Comparison of ENCODE assay signal across 32 cellular contexts in the genomic region with DNA sequence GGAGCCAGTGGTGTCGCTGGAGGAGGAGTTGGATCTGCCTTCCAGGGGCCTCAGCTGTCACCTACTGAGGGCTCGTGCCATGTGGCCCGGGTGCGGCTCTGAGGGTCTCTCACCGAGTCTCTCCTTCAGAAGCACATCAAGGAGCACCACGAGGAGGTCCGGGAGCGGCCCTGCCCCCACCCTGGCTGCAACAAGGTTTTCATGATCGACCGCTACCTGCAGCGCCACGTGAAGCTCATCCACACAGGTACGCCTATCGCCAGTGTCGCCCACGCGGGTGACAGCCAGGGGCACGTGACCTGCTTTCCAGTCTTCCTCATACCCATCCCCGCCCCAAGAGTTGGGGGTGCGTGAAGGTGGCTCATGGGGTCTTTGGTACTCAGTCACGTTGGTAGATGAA.
"Had no signal": no experiment of that assay in that cellular context is flagged by ENCODE, and none has a peak within 500 bp of the region (broad histone marks: within the 10 kb centered on the region; RNA-seq: fewer than 3 reads in every experiment).

No MANE protein-coding gene starts in this region.

- ATAC-seq: activated CD4-positive, CD25-positive, alpha-beta regulatory T cell treated with anti-CD3 and anti-CD28 coated beads, Interleukin-2, amount 50 U/mL, for 24 hours; activated CD8-positive, alpha-beta T cell treated with anti-CD3 and anti-CD28 coated beads for 36 hours; activated T-cell treated with anti-CD3 and anti-CD28 coated beads, Interleukin-2, amount 50 U/mL, for 72 hours; gastroesophageal sphincter; heart right ventricle; T-helper 17 cell had no signal

- H3K4me3 Mint-ChIP-seq: activated B cell treated with CpG ODN at 0.5 μM for 24 hours; activated CD8-positive, alpha-beta T cell treated with anti-CD3 and anti-CD28 coated beads for 36 hours; activated naive CD4-positive, alpha-beta T cell treated with anti-CD3 and anti-CD28 coated beads, Interleukin-2, amount 10 ng/mL, durations not matched to agents 7 days and 5 days; activated naive CD8-positive, alpha-beta T cell; activated T-cell treated with anti-CD3 and anti-CD28 coated beads, Interleukin-2, amount 50 U/mL, for 72 hours; brain; T-helper 17 cell; T-helper 2 cell treated with Interferon-gamma antibody and Interleukin-4, amounts not matched to agents 5 μg/mL and 100 μg/mL, for 36 hours had no signal

- H3K9me3 ChIP-seq: ascending aorta, breast epithelium, colonic mucosa, esophagus squamous epithelium, gastroesophageal sphincter, heart right ventricle had no signal

- H3K4me1 ChIP-seq: ascending aorta, breast epithelium, colonic mucosa, esophagus squamous epithelium, gastroesophageal sphincter had no signal

- H3K27ac ChIP-seq: ascending aorta, breast epithelium, cardiac muscle cell, colonic mucosa, epithelial cell of prostate, esophagus squamous epithelium, gastroesophageal sphincter, heart right ventricle, WERI-Rb-1 had no signal

- H3K9me3 Mint-ChIP-seq: activated B cell treated with CpG ODN at 0.5 μM for 24 hours; activated CD8-positive, alpha-beta T cell treated with anti-CD3 and anti-CD28 coated beads for 36 hours; activated naive CD4-positive, alpha-beta T cell treated with anti-CD3 and anti-CD28 coated beads, Interleukin-2, amount 10 ng/mL, durations not matched to agents 7 days and 5 days; activated T-cell treated with anti-CD3 and anti-CD28 coated beads, Interleukin-2, amount 50 U/mL, for 72 hours; brain; T-helper 2 cell treated with Interferon-gamma antibody and Interleukin-4, amounts not matched to agents 5 μg/mL and 100 μg/mL, for 36 hours had no signal

- H3K27me3 ChIP-seq: ascending aorta, breast epithelium, cardiac muscle cell, colonic mucosa, esophagus squamous epithelium, gastroesophageal sphincter, heart right ventricle had no signal

- H3K27ac Mint-ChIP-seq: activated B cell treated with CpG ODN at 0.5 μM for 24 hours; activated CD8-positive, alpha-beta T cell treated with anti-CD3 and anti-CD28 coated beads for 36 hours; activated naive CD8-positive, alpha-beta T cell; activated T-cell treated with anti-CD3 and anti-CD28 coated beads, Interleukin-2, amount 50 U/mL, for 72 hours; brain; T-helper 17 cell had no signal

- H3K27me3 Mint-ChIP-seq: activated B cell treated with CpG ODN at 0.5 μM for 24 hours; activated CD8-positive, alpha-beta T cell treated with anti-CD3 and anti-CD28 coated beads for 36 hours; activated naive CD4-positive, alpha-beta T cell treated with anti-CD3 and anti-CD28 coated beads, Interleukin-2, amount 10 ng/mL, durations not matched to agents 7 days and 5 days; activated naive CD8-positive, alpha-beta T cell; brain; T-helper 17 cell had no signal

- H3K4me3 ChIP-seq: ascending aorta, breast epithelium, cardiac muscle cell, colonic mucosa, esophagus squamous epithelium, gastroesophageal sphincter, heart right ventricle had no signal

- DNase-seq: activated B cell treated with CpG ODN at 0.5 μM for 24 hours; activated CD4-positive, alpha-beta T cell treated with anti-CD3 and anti-CD28 coated beads for 48 hours; activated CD4-positive, alpha-beta T cell treated with anti-CD3 and anti-CD28 coated beads, Interleukin-2, amount 50 U/mL, for 1 hour; activated CD4-positive, alpha-beta T cell treated with anti-CD3 and anti-CD28 coated beads, Interleukin-2, amount 50 U/mL, for 48 hours; activated CD8-positive, alpha-beta memory T cell treated with anti-CD3 and anti-CD28 coated beads for 24 hours; activated CD8-positive, alpha-beta T cell treated with anti-CD3 and anti-CD28 coated beads for 36 hours; activated gamma-delta T cell; activated naive CD4-positive, alpha-beta T cell; activated naive CD4-positive, alpha-beta T cell treated with anti-CD3 and anti-CD28 coated beads, Interleukin-2, amount 10 ng/mL, durations not matched to agents 7 days and 5 days; activated T-cell treated with anti-CD3 and anti-CD28 coated beads, Interleukin-2, amount 50 U/mL, for 72 hours; central memory CD4-positive, alpha-beta T cell; cerebellar nuclear complex; colonic mucosa; effector CD8-positive, alpha-beta T cell; esophagus squamous epithelium; foreskin melanocyte; heart right ventricle; T-helper 1 cell; T-helper 17 cell; T1000; WERI-Rb-1 had no signal

- FAIRE-seq: endometrium, endothelial cell of umbilical vein had no signal
